Comparison of ENCODE assay signal across 23 cellular contexts in genomic region chr4:94763500-94763899, GRCh38. TPM values are rescaled to one million over a fixed set of nuclear protein-coding genes. Genes with fewer than 3 reads are reported as not detected.
"Had no signal": no experiment of that assay in that cellular context is flagged by ENCODE, and none has a peak within 500 bp of the region (broad histone marks: within the 10 kb centered on the region; RNA-seq: fewer than 3 reads in every experiment).

No MANE protein-coding gene starts in this region.

- H2AFZ ChIP-seq: hepatocyte had no signal

- ATAC-seq: heart left ventricle; left colon; lower lobe of right lung; naive thymus-derived CD8-positive, alpha-beta T cell; psoas muscle; right cardiac atrium; stimulated activated memory B cell treated with anti-CD40 and anti-IgM and Interleukin-4, amounts not matched to agents 10 μg/mL and 1 μg/mL and 100 μg/mL, for 72 hours; stimulated activated naive CD8-positive, alpha-beta T cell treated with anti-CD3 and anti-CD28 coated beads, Interleukin-15, Interleukin-2, amounts not matched to agents 100 U/mL and 50 U/mL, for 24 hours had no signal

- H3K27ac ChIP-seq: colonic mucosa, esophagus squamous epithelium, heart left ventricle, hepatocyte, left ventricle myocardium inferior, lower lobe of right lung, psoas muscle, thoracic aorta, upper lobe of left lung had no signal

- H3K79me2 ChIP-seq: hepatocyte had no signal

- DNase-seq: colonic mucosa; dermis blood vessel endothelial cell; effector memory CD4-positive, alpha-beta T cell; esophagus squamous epithelium; heart left ventricle; kidney glomerular epithelial cell; left colon; left ventricle myocardium inferior; lower lobe of right lung; naive thymus-derived CD8-positive, alpha-beta T cell; nephron progenitor cell; nucleus accumbens; psoas muscle; right cardiac atrium; sigmoid colon; stimulated activated CD4-positive, alpha-beta T cell treated with anti-CD3 and anti-CD28 coated beads, Interleukin-4, amount 100 ng/mL, for 4 hours; stimulated activated naive CD8-positive, alpha-beta T cell treated with anti-CD3 and anti-CD28 coated beads, Interleukin-15, Interleukin-2, amounts not matched to agents 100 U/mL and 50 U/mL, for 24 hours; substantia nigra; upper lobe of left lung had no signal

- H3K4me3 ChIP-seq: colonic mucosa, esophagus squamous epithelium, heart left ventricle, hepatocyte, left ventricle myocardium inferior, lower lobe of right lung, psoas muscle, sigmoid colon, thoracic aorta, tibial nerve, upper lobe of left lung had no signal

- H3K27me3 ChIP-seq: tibial nerve had no signal

- H3K36me3 ChIP-seq: colonic mucosa, esophagus squamous epithelium, heart left ventricle, left ventricle myocardium inferior, lower lobe of right lung, sigmoid colon, thoracic aorta, tibial nerve, upper lobe of left lung had no signal

- H3K4me1 ChIP-seq: colonic mucosa, lower lobe of right lung, psoas muscle had no signal

- H3K4me2 ChIP-seq: hepatocyte had no signal

- H3K9me3 ChIP-seq: colonic mucosa, esophagus squamous epithelium, heart left ventricle, left ventricle myocardium inferior, lower lobe of right lung, psoas muscle, sigmoid colon, thoracic aorta, tibial nerve, upper lobe of left lung had no signal

RNA-seq across cellular contexts. Expression of gene BMPR1B, which starts 5.7 kb away (rescaled TPM):
- total RNA-seq: naive thymus-derived CD8-positive, alpha-beta T cell had no signal
- polyA plus RNA-seq: naive thymus-derived CD8-positive, alpha-beta T cell had no signal
